ENCODE assay signal across 10 cellular contexts in genomic region chr16:77599793-77600415, GRCh38.
DNase-seq lines count a peak whose midpoint lies in the region; ATAC-seq and TF ChIP-seq lines count a peak whose summit lies in the region.
"Had no signal": no experiment of that assay in that cellular context is flagged by ENCODE, and none has a peak within 500 bp of the region (broad histone marks: within the 10 kb centered on the region; RNA-seq: fewer than 3 reads in every experiment).

No MANE protein-coding gene starts in this region.

- CTCF ChIA-PET in mammary epithelial cell (lab: Charles Lee; ENCODE audit: low non-redundant PET) = no interaction called here

- no peak overlapping the region for H3K9ac ChIP-seq in mammary epithelial cell (ENCODE audit: insufficient read depth, low read length)
- no peak overlapping the region for H3K9ac ChIP-seq in neural progenitor cell

- peak; percentile 65 for TF ChIP-seq CTCF in GM20000 (IDR thresholded peaks at IDR 0.05; ENCODE audit: extremely low read depth, missing control alignments)
- peak; percentile 91 to 92 for TF ChIP-seq CTCF in mammary epithelial cell (conservative IDR thresholded peaks at IDR 0.05 in 1 of 2, IDR thresholded peaks at IDR 0.05 in 1 of 2; ENCODE audit: extremely low read depth in 1 of 2, insufficient read depth in 1 of 2, low read depth in 1 of 2, low read length in 2 of 2)
- TF ChIP-seq CTCF in neural progenitor cell (IDR thresholded peaks at IDR 0.05) = peak; percentile 86

- H3K9me3 ChIP-seq in mammary epithelial cell (replicated peaks; ENCODE audit: insufficient read depth, low read length) (no peaks in the 10 kb centered on the region), neural progenitor cell (ENCODE audit: low read depth) (no peaks in the 10 kb centered on the region)
- H3K9me3 ChIP-seq: mucosa of descending colon had no signal

- intact Hi-C loops in mammary epithelial cell (cut with micrococcal nuclease) = loop anchor here (1.0 kb wide), 2 partner anchors 60 to 371 kb away; no protein-coding TSS in a partner anchor

- no peak overlapping the region for H3K4me2 ChIP-seq in mammary epithelial cell (ENCODE audit: insufficient read depth, low read depth, low read length)
- H3K4me2 ChIP-seq in neural progenitor cell = no peak overlapping the region

- no TSS peak for BruUV-seq in mammary epithelial cell (replicated peaks; lab: Mats Ljungman, UMichigan)

- dilution Hi-C loops in mammary epithelial cell (cut with HindIII; ENCODE audit: low sequenced_read_pairs) = no loop called here

- no peaks in the 10 kb centered on the region for H4K20me1 ChIP-seq in mammary epithelial cell (ENCODE audit: insufficient read depth, low read length)
- no peaks in the 10 kb centered on the region for H4K20me1 ChIP-seq in neural progenitor cell (ENCODE audit: low read depth)

- H3K27ac ChIP-seq in mammary epithelial cell (ENCODE audit: insufficient read depth, low read depth, low read length) (no peak overlapping the region), neural progenitor cell (no peak overlapping the region)

- H3K27me3 ChIP-seq in mammary epithelial cell (ENCODE audit: insufficient read depth, low read length) = no peaks in the 10 kb centered on the region
- no peaks in the 10 kb centered on the region for H3K27me3 ChIP-seq in neural progenitor cell

- DNase-seq in D341Med (ENCODE audit: low spot score) = peak; percentile 55
- DNase-seq in GM20000 (ENCODE audit: low spot score) = peak; percentile 19
- peak; percentile 17 for DNase-seq in NCI-H460 (ENCODE audit: extremely low read depth, low read depth)
- DNase-seq in mammary epithelial cell = peak; percentile 26
- DNase-seq in neural progenitor cell (ENCODE audit: low spot score) = peak; percentile 49

- no peaks in the 10 kb centered on the region for H3K36me3 Mint-ChIP-seq in neural progenitor cell

- H3K27ac Mint-ChIP-seq in neural progenitor cell = no peak overlapping the region
- H3K27ac Mint-ChIP-seq: T-helper 1 cell treated with Interleukin-12 subunit alpha and Interleukin-12 subunit beta and Interleukin-4 antibody, amounts not matched to agents 30 μg/mL and 1 μg/mL, for 36 hours had no signal

- H3K79me2 ChIP-seq in mammary epithelial cell (ENCODE audit: insufficient read depth, low read length) = no peaks in the 10 kb centered on the region
- no peaks in the 10 kb centered on the region for H3K79me2 ChIP-seq in neural progenitor cell (ENCODE audit: low read depth)

- H3K9me3 Mint-ChIP-seq in neural progenitor cell = peaks cover 21% of the 10 kb centered on the region
- H3K9me3 Mint-ChIP-seq: T-helper 1 cell treated with Interleukin-12 subunit alpha and Interleukin-12 subunit beta and Interleukin-4 antibody, amounts not matched to agents 30 μg/mL and 1 μg/mL, for 36 hours had no signal

- no peaks in the 10 kb centered on the region for H3K36me3 ChIP-seq in mammary epithelial cell (ENCODE audit: insufficient read depth, low read length)
- no peaks in the 10 kb centered on the region for H3K36me3 ChIP-seq in neural progenitor cell

- in situ Hi-C loops in mammary epithelial cell (cut with MboI; ENCODE audit: low sequenced_read_pairs in 2 of 2) = loop anchor here in 1 of 2 donors (10.0 kb wide), 1 partner anchor 55 kb away; no protein-coding TSS in a partner anchor

- no peaks in the 10 kb centered on the region for H3K27me3 Mint-ChIP-seq in neural progenitor cell (ENCODE audit: insufficient read depth, low read depth)

- H2AFZ ChIP-seq in mammary epithelial cell (ENCODE audit: low read depth, low read length) (no peak overlapping the region), neural progenitor cell (replicated peaks) (no peak overlapping the region)

- H3K4me1 Mint-ChIP-seq in neural progenitor cell = no peaks in the 10 kb centered on the region

- ATAC-seq in HG03520 (IDR thresholded peaks at IDR 0.05; ENCODE audit: unreplicated experiment) (no peak), HG02973 (IDR thresholded peaks at IDR 0.05; ENCODE audit: unreplicated experiment) (no peak), GM21526 (IDR thresholded peaks at IDR 0.05; ENCODE audit: low FRiP score, unreplicated experiment) (no peak)
- ATAC-seq: mucosa of descending colon had no signal

- no peak overlapping the region for H3K4me3 ChIP-seq in mammary epithelial cell (replicated peaks in 1 of 3; ENCODE audit: insufficient read depth in 1 of 3, low read depth in 2 of 3, low read length in 3 of 3)
- H3K4me3 ChIP-seq in neural progenitor cell = no peak overlapping the region
- H3K4me3 ChIP-seq: mucosa of descending colon had no signal

- peaks cover 4% of the 10 kb centered on the region for H3K4me1 ChIP-seq in mammary epithelial cell (ENCODE audit: insufficient read depth, low read length)
- H3K4me1 ChIP-seq in neural progenitor cell = no peaks in the 10 kb centered on the region

- no peaks in the 10 kb centered on the region for H3F3A ChIP-seq in neural progenitor cell (ENCODE audit: low read depth)

- H3K4me3 Mint-ChIP-seq in neural progenitor cell = no peak overlapping the region
- H3K4me3 Mint-ChIP-seq: T-helper 1 cell treated with Interleukin-12 subunit alpha and Interleukin-12 subunit beta and Interleukin-4 antibody, amounts not matched to agents 30 μg/mL and 1 μg/mL, for 36 hours had no signal
